8 cellular contexts compared by ENCODE assay signal in the genomic region with DNA sequence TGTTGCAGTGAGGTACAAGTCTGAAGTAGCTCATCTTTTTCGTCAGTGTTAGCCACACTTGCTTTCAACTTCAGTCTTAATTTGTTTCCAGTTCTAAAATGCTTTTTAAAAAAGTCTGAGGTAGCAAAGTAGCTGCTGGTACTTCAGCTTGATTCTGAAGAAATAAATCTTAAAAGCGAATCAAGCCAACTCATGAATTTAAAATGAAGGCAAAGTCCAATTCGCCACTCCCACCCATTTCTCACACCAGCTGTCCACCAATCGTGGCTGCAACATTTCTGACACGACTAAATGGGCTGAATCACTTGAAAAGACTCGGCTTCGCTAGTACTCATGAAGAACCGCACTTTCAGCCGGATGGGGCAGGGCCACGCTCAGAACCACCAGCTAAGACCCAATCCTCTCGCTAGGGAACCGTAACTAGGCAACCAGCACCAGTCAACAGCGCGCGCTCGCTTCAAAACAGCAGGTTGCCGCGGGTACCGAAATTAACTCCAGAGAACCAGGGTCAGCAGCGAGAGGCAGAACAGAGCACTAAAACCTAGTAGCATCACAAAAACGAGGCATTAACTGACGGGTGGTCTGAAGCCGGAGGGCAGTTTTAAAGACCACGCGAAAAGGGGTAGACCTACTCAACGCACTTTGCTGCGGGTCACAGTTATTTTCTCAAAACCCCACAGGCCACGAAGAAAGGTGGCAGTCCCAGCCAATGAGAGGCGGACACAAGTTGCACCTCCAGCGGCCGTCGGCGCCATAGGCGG. TPM values are rescaled to one million over a fixed set of nuclear protein-coding genes. Genes with fewer than 3 reads are reported as not detected.
DNase-seq lines count a peak whose midpoint lies in the region; ATAC-seq and TF ChIP-seq lines count a peak whose summit lies in the region.

No MANE protein-coding gene starts in this region.

- no peaks in the 10 kb centered on the region for H3K9me2 ChIP-seq in SK-N-SH

- TF ChIP-seq CTCF in KMS-11 (conservative IDR thresholded peaks at IDR 0.05; ENCODE audit: low read depth, low read length) (no peak; the same call in 1 of the 2 replicates), SK-N-SH (IDR thresholded peaks at IDR 0.05) (no peak)

- POLR2A ChIA-PET in SK-N-SH (lab: Yijun Ruan, JAX) = interaction anchor here (1.0 to 2.6 kb wide), 16 partner anchors 9 to 825 kb away, joined by 3 to 14 read pairs (median 4); partner anchors contain the start of genes MAP3K5, MAP7 and MTFR2

- H3K27ac ChIP-seq in KMS-11 (peak overlapping the region; percentile 98), SK-N-SH (ENCODE audit: low read depth in 2 of 2, low read length in 1 of 2) (peak overlapping the region; percentile 100), temporal lobe (ENCODE audit: low read depth, low read length) (peak overlapping the region; percentile 98)

- peak overlapping the region; percentile 66 for H3K4me2 ChIP-seq in KMS-11
- H3K4me2 ChIP-seq in SK-N-SH = peak overlapping the region; percentile 92

- H3K4me3 Mint-ChIP-seq in activated naive CD8-positive, alpha-beta T cell = peak overlapping the region; percentile 95

- no peaks in the 10 kb centered on the region for H3K9me3 ChIP-seq in SK-N-SH

- H3K36me3 ChIP-seq in KMS-11 (ENCODE audit: insufficient read depth) (no peaks in the 10 kb centered on the region), SK-N-SH (replicated peaks in 1 of 2; ENCODE audit: control insufficient read depth in 1 of 2, insufficient read depth in 2 of 2, low read length in 1 of 2) (peaks cover 0 to 4% of the 10 kb centered on the region in 2 experiments)

- H3K4me1 ChIP-seq in KMS-11 (ENCODE audit: low read depth, poor library complexity, severe bottlenecking) (peaks cover 53% of the 10 kb centered on the region), SK-N-SH (ENCODE audit: control insufficient read depth in 1 of 2, insufficient read depth in 2 of 2, low read depth in 1 of 2, low read length in 1 of 2) (peaks cover 11 to 26% of the 10 kb centered on the region in 2 experiments; a peak in 3 of 4 replicates)

- no peak for TF ChIP-seq EP300 in SK-N-SH (IDR thresholded peaks at IDR 0.05; ENCODE audit: borderline replicate concordance in 1 of 2, low read depth in 1 of 2, low read length in 1 of 2)

- H3K36me3 Mint-ChIP-seq in activated naive CD8-positive, alpha-beta T cell = peaks cover 6% of the 10 kb centered on the region

- 2% methylated on average over 27 of the region's 34 CpGs for WGBS in SK-N-SH (ENCODE audit: low lambda C conversion rate)

- TF ChIP-seq RAD21 in SK-N-SH (IDR thresholded peaks at IDR 0.05; ENCODE audit: low read length) = no peak

- H3K27me3 Mint-ChIP-seq in activated naive CD8-positive, alpha-beta T cell = no peaks in the 10 kb centered on the region

- H3K4me1 Mint-ChIP-seq in activated naive CD8-positive, alpha-beta T cell (ENCODE audit: low read depth) = peaks cover 54% of the 10 kb centered on the region

- peak overlapping the region; percentile 98 for H3K9ac ChIP-seq in KMS-11
- H3K9ac ChIP-seq in SK-N-SH = peak overlapping the region; percentile 100

- H3F3A ChIP-seq in SK-N-SH (replicated peaks; ENCODE audit: insufficient read depth) = peaks cover 31% of the 10 kb centered on the region

- H3K4me3 ChIP-seq in KMS-11 (IDR thresholded peaks at IDR 0.05; ENCODE audit: insufficient read depth, low read depth, low read length) (no peak overlapping the region), SK-N-SH (ENCODE audit: low read depth in 2 of 2, low read length in 1 of 2) (peak overlapping the region; percentile 93 to 98)

- H3K27ac Mint-ChIP-seq in activated naive CD8-positive, alpha-beta T cell = peak overlapping the region; percentile 100

- H3K27me3 ChIP-seq in KMS-11 (ENCODE audit: insufficient read depth, low read depth) (no peaks in the 10 kb centered on the region), SK-N-SH (ENCODE audit: insufficient read depth) (no peaks in the 10 kb centered on the region)

- DNase-seq in DMS 273 (lab: John Stamatoyannopoulos, UW; ENCODE audit: unreplicated experiment) (peak; percentile 92), SK-N-SH (peak; percentile 53), glomerular visceral epithelial cell (ENCODE audit: extremely low spot score) (peak; percentile 95), occipital lobe (lab: John Stamatoyannopoulos, UW) (peak; percentile 58)

- H2AFZ ChIP-seq in KMS-11 (ENCODE audit: low read depth) (no peak overlapping the region), SK-N-SH (ENCODE audit: low read depth) (no peak overlapping the region)

- peaks cover 53% of the 10 kb centered on the region for H4K20me1 ChIP-seq in KMS-11 (ENCODE audit: insufficient read depth)
- peaks cover 53% of the 10 kb centered on the region for H4K20me1 ChIP-seq in SK-N-SH (ENCODE audit: insufficient read depth)

- H3K79me2 ChIP-seq in KMS-11 (ENCODE audit: insufficient read depth, low read depth) (peaks cover 54% of the 10 kb centered on the region), SK-N-SH (ENCODE audit: insufficient read depth) (peaks cover 58% of the 10 kb centered on the region)

- CTCF ChIA-PET in SK-N-SH (lab: Yijun Ruan, JAX) = interaction anchor here (0.6 to 3.8 kb wide), 15 partner anchors 15 to 782 kb away, joined by 3 to 20 read pairs (median 4); partner anchors contain the start of genes MAP3K5, MAP7 and MTFR2

- ATAC-seq in GM21717 (IDR thresholded peaks at IDR 0.05; ENCODE audit: unreplicated experiment) = peak; percentile 40

- no peaks in the 10 kb centered on the region for H3K9me3 Mint-ChIP-seq in activated naive CD8-positive, alpha-beta T cell (ENCODE audit: low read depth)

TF ChIP-seq in SK-N-SH, 30 proteins besides CTCF, POLR2A, EP300 and RAD21:
- TF ChIP-seq RFX5 (IDR thresholded peaks at IDR 0.05; ENCODE audit: low read length) (0 out of 2 replicates have a peak, but pooled peaks have one; percentile 13), TCF12 (IDR thresholded peaks at IDR 0.05) (no peak)

RNA-seq across cellular contexts. Expression of gene BCLAF1, which starts 0.9 kb away (rescaled TPM):
- polyA plus RNA-seq in SK-N-SH (2012; rRNA removed) = 21.9 and 30.4 TPM in 2 replicates
- 26.2 and 32.4 TPM in 2 replicates for polyA plus RNA-seq in SK-N-SH (2012; cell fraction: cytosol; rRNA removed)
- 18.2 and 47.2 TPM in 2 replicates for polyA plus RNA-seq in SK-N-SH (2012; cell fraction: nucleus; rRNA removed)
- total RNA-seq in occipital lobe = 221 TPM
- total RNA-seq in temporal lobe = 171 TPM

RNA-seq across cellular contexts. Expression of gene MTFR2, which starts 38.6 kb away (rescaled TPM):
- polyA plus RNA-seq in SK-N-SH (2012; rRNA removed) = 7.4 and 9.2 TPM in 2 replicates
- polyA plus RNA-seq in SK-N-SH (2012; cell fraction: cytosol; rRNA removed) = 5.7 and 6.9 TPM in 2 replicates
- 3.6 and 4.0 TPM in 2 replicates for polyA plus RNA-seq in SK-N-SH (2012; cell fraction: nucleus; rRNA removed)
- total RNA-seq in occipital lobe (0.94 TPM), temporal lobe (0.25 TPM)
